ENCODE assay signal across 2 cellular contexts in the genomic region with DNA sequence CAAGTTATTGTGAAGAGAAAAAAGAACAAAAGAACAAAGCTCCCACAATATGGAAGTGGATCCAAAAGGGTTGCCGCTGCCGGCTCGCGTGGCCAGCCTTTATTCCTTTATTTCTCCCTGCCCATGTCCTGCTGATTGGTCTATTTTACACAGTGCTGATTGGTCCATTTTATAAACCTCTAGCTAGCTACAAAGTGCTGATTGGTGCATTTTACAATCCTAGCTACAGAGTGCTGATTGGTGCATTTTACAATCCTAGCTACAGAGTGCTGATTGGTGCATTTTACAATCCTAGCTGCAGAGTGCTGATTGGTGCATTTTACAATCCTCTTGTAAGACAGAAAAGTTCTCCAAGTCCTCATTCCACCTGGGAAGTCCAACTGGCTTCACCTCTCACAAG. TPM values are rescaled to one million over a fixed set of nuclear protein-coding genes. Genes with fewer than 3 reads are reported as not detected.
"Had no signal": no experiment of that assay in that cellular context is flagged by ENCODE, and none has a peak within 500 bp of the region (broad histone marks: within the 10 kb centered on the region; RNA-seq: fewer than 3 reads in every experiment).

No MANE protein-coding gene starts in this region.

RNA-seq across cellular contexts. Expression of a gene that starts 43.8 kb away (rescaled TPM):
- total RNA-seq: G401, GM12878 had no signal
